Comparison of ENCODE assay signal across 17 cellular contexts in genomic region chr2:241958818-241959545, GRCh38.
DNase-seq lines count a peak whose midpoint lies in the region; ATAC-seq and TF ChIP-seq lines count a peak whose summit lies in the region.
"Had no signal": no experiment of that assay in that cellular context is flagged by ENCODE, and none has a peak within 500 bp of the region (broad histone marks: within the 10 kb centered on the region; RNA-seq: fewer than 3 reads in every experiment).

No MANE protein-coding gene starts in this region.

- H3K27ac ChIP-seq in suprapubic skin (no peak overlapping the region), breast epithelium (no peak overlapping the region)
- H3K27ac ChIP-seq: C4-2B, PC-9 had no signal

- TF ChIP-seq EP300 in suprapubic skin (IDR thresholded peaks at IDR 0.05), result no peak

- H3K27me3 ChIP-seq in suprapubic skin (no peaks in the 10 kb centered on the region), breast epithelium (no peaks in the 10 kb centered on the region)

- H3K36me3 ChIP-seq in suprapubic skin (no peaks in the 10 kb centered on the region), breast epithelium (no peaks in the 10 kb centered on the region)

- no peaks in the 10 kb centered on the region for H3K9me3 ChIP-seq in suprapubic skin
- H3K9me3 ChIP-seq in breast epithelium, result no peaks in the 10 kb centered on the region

- H3K4me3 ChIP-seq in suprapubic skin, result no peak overlapping the region
- H3K4me3 ChIP-seq in breast epithelium, result no peak overlapping the region
- H3K4me3 ChIP-seq: PC-9 had no signal

- H3K4me1 Mint-ChIP-seq in activated naive CD8-positive, alpha-beta T cell (ENCODE audit: low read depth), result peaks cover 2% of the 10 kb centered on the region
- peaks cover 15% of the 10 kb centered on the region for H3K4me1 Mint-ChIP-seq in activated naive CD8-positive, alpha-beta T cell treated with anti-CD3 and anti-CD28 coated beads, Interleukin-2, amount 50 U/mL, for 24 hours
- peaks cover 23% of the 10 kb centered on the region for H3K4me1 Mint-ChIP-seq in dendritic cell treated with granulocyte-macrophage colony-stimulating factor and Interleukin-4, amounts not matched to agents 40 ng/mL and 50 ng/mL, for 4 days (ENCODE audit: low read depth)

- intact Hi-C loops in dendritic cell treated with granulocyte-macrophage colony-stimulating factor and Interleukin-4, amounts not matched to agents 40 ng/mL and 50 ng/mL, for 4 days (cut with micrococcal nuclease), result no loop called here
- intact Hi-C loops in breast epithelium (cut with DNase I; ENCODE audit: low total_unique reads), result no loop called here

- TF ChIP-seq POLR2A in suprapubic skin (IDR thresholded peaks at IDR 0.05) (no peak), breast epithelium (IDR thresholded peaks at IDR 0.05) (no peak)

- H3K4me1 ChIP-seq in suprapubic skin (no peaks in the 10 kb centered on the region), breast epithelium (no peaks in the 10 kb centered on the region)

- H3K27ac Mint-ChIP-seq in activated naive CD8-positive, alpha-beta T cell, result peak overlapping the region; percentile 10
- no peak overlapping the region for H3K27ac Mint-ChIP-seq in activated naive CD8-positive, alpha-beta T cell treated with anti-CD3 and anti-CD28 coated beads, Interleukin-2, amount 50 U/mL, for 24 hours
- H3K27ac Mint-ChIP-seq in dendritic cell treated with granulocyte-macrophage colony-stimulating factor and Interleukin-4, amounts not matched to agents 40 ng/mL and 50 ng/mL, for 4 days, result peak overlapping the region; percentile 77

- TF ChIP-seq CTCF in suprapubic skin (IDR thresholded peaks at IDR 0.05), result no peak
- TF ChIP-seq CTCF in breast epithelium (IDR thresholded peaks at IDR 0.05), result no peak

- 92% methylated on average over 21 of the region's 21 CpGs for WGBS in suprapubic skin

- H3K4me3 Mint-ChIP-seq in activated naive CD8-positive, alpha-beta T cell, result no peak overlapping the region
- H3K4me3 Mint-ChIP-seq in activated naive CD8-positive, alpha-beta T cell treated with anti-CD3 and anti-CD28 coated beads, Interleukin-2, amount 50 U/mL, for 24 hours, result no peak overlapping the region
- H3K4me3 Mint-ChIP-seq in dendritic cell treated with granulocyte-macrophage colony-stimulating factor and Interleukin-4, amounts not matched to agents 40 ng/mL and 50 ng/mL, for 4 days, result no peak overlapping the region
- H3K4me3 Mint-ChIP-seq: IgD-negative memory B cell had no signal

- ATAC-seq in activated naive CD8-positive, alpha-beta T cell treated with anti-CD3 and anti-CD28 coated beads, Interleukin-2, amount 50 U/mL, for 24 hours, result no peak
- no peak for ATAC-seq in HG02610 (IDR thresholded peaks at IDR 0.05; ENCODE audit: unreplicated experiment)
- ATAC-seq in GM19035 (IDR thresholded peaks at IDR 0.05; ENCODE audit: unreplicated experiment), result no peak

- no peaks in the 10 kb centered on the region for H3K9me3 Mint-ChIP-seq in activated naive CD8-positive, alpha-beta T cell (ENCODE audit: low read depth)
- H3K9me3 Mint-ChIP-seq in activated naive CD8-positive, alpha-beta T cell treated with anti-CD3 and anti-CD28 coated beads, Interleukin-2, amount 50 U/mL, for 24 hours, result no peaks in the 10 kb centered on the region
- peaks cover 24% of the 10 kb centered on the region for H3K9me3 Mint-ChIP-seq in dendritic cell treated with granulocyte-macrophage colony-stimulating factor and Interleukin-4, amounts not matched to agents 40 ng/mL and 50 ng/mL, for 4 days

- H3K27me3 Mint-ChIP-seq in activated naive CD8-positive, alpha-beta T cell, result no peaks in the 10 kb centered on the region
- H3K27me3 Mint-ChIP-seq in activated naive CD8-positive, alpha-beta T cell treated with anti-CD3 and anti-CD28 coated beads, Interleukin-2, amount 50 U/mL, for 24 hours, result no peaks in the 10 kb centered on the region
- H3K27me3 Mint-ChIP-seq in dendritic cell treated with granulocyte-macrophage colony-stimulating factor and Interleukin-4, amounts not matched to agents 40 ng/mL and 50 ng/mL, for 4 days, result no peaks in the 10 kb centered on the region
- H3K27me3 Mint-ChIP-seq: IgD-negative memory B cell had no signal

- peaks cover 5% of the 10 kb centered on the region for H3K36me3 Mint-ChIP-seq in activated naive CD8-positive, alpha-beta T cell
- peaks cover 2% of the 10 kb centered on the region for H3K36me3 Mint-ChIP-seq in activated naive CD8-positive, alpha-beta T cell treated with anti-CD3 and anti-CD28 coated beads, Interleukin-2, amount 50 U/mL, for 24 hours (ENCODE audit: low read depth)
- peaks cover 15% of the 10 kb centered on the region for H3K36me3 Mint-ChIP-seq in dendritic cell treated with granulocyte-macrophage colony-stimulating factor and Interleukin-4, amounts not matched to agents 40 ng/mL and 50 ng/mL, for 4 days (ENCODE audit: low read depth)

- DNase-seq in activated naive CD8-positive, alpha-beta T cell treated with anti-CD3 and anti-CD28 coated beads, Interleukin-2, amount 50 U/mL, for 24 hours, result no peak
- DNase-seq in MV-4-11 (lab: John Stamatoyannopoulos, UW) (peak; percentile 74), suprapubic skin (ENCODE audit: low spot score in 2 of 2) (peak; percentile 20 to 49), breast epithelium (ENCODE audit: low spot score in 2 of 2) (no peak)
- DNase-seq: DMS79 treated with DMSO at 0.1 percent for 48 hours, MM.1S, NCI-H187, NCI-H226, NCI-H524, NCI-H82, PC-9 had no signal

Comparison
In these comparisons a context has a peak if more than half of its experiments do, and no peak if none do; other contexts are left out.
1. DNase-seq: peak in MV-4-11 (single experiment) and suprapubic skin (2 of 2); none in activated naive CD8-positive, alpha-beta T cell treated with anti-CD3 and anti-CD28 coated beads, Interleukin-2, amount 50 U/mL, for 24 hours (single experiment) and breast epithelium (0 of 2).